ENCODE assay signal across 24 cellular contexts in the genomic region with DNA sequence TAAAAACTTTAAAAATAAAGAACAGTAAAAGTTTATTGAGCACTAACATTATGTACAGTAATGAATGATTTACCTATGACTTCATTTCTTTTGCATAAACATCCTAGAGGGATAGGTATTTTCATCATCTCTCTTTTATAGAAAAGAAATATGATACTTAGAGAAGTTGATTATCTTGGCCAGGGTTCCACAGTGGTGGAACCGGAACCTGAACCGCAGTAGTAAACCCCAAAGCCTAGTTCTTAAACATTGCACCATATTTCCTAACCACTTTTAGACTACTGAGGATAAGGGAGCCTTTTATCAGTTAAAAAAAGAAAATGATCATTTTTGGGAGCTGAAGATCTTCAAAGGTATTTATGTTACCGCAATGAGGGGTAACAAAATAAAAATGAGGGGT.
DNase-seq lines count a peak whose midpoint lies in the region; ATAC-seq, FAIRE-seq and TF ChIP-seq lines count a peak whose summit lies in the region.
"Had no signal": no experiment of that assay in that cellular context is flagged by ENCODE, and none has a peak within 500 bp of the region (broad histone marks: within the 10 kb centered on the region; RNA-seq: fewer than 3 reads in every experiment).

No MANE protein-coding gene starts in this region.

- no peak overlapping the region for H3K4me3 ChIP-seq in astrocyte of the spinal cord (ENCODE audit: low read depth, low read length)
- no peak overlapping the region for H3K4me3 ChIP-seq in mucosa of descending colon
- H3K4me3 ChIP-seq: body of pancreas, coronary artery, GM23338, SJSA1, spleen, uterus had no signal

- no peaks in the 10 kb centered on the region for H3K36me3 ChIP-seq in mucosa of descending colon (ENCODE audit: low read depth)
- H3K36me3 ChIP-seq: SJSA1, spleen, uterus had no signal

- DNase-seq in AG08396 (ENCODE audit: low spot score): peak; percentile 13
- DNase-seq in HT1080 (ENCODE audit: low read depth): peak; percentile 73
- DNase-seq in astrocyte of the spinal cord (ENCODE audit: low read depth, low spot score): peak; percentile 4
- DNase-seq in mucosa of descending colon: no peak
- DNase-seq in NCI-H69 (lab: John Stamatoyannopoulos, UW): no peak
- DNase-seq in HTR-8/SVneo (ENCODE audit: insufficient read length, low spot score): no peak
- DNase-seq: activated B cell treated with CpG ODN at 0.5 μM for 24 hours; activated CD4-positive, alpha-beta memory T cell treated with anti-CD3 and anti-CD28 coated beads for 36 hours; activated naive CD4-positive, alpha-beta T cell treated with Interleukin-2 at 50 U/mL for 16 hours; activated T-cell treated with anti-CD3 and anti-CD28 coated beads for 4 hours; body of pancreas; CD8-positive, alpha-beta memory T cell; NCI-H1436; spleen; stimulated activated CD8-positive, alpha-beta memory T cell treated with anti-CD3 and anti-CD28 coated beads, Interleukin-4, amount 100 ng/mL, for 48 hours; uterus had no signal

- no peaks in the 10 kb centered on the region for H3K9me3 ChIP-seq in mucosa of descending colon
- H3K9me3 ChIP-seq: body of pancreas, spleen, uterus had no signal

- no peak for FAIRE-seq in HTR-8/SVneo (lab: Jason Lieb, UNC)
- FAIRE-seq: endometrium, HepG2 had no signal

- intact Hi-C loops in mucosa of descending colon (cut with DNase I, micrococcal nuclease): no loop called here

- in situ Hi-C loops in astrocyte of the spinal cord (cut with HindIII; ENCODE audit: low sequenced_read_pairs): no loop called here

- no peaks in the 10 kb centered on the region for H3K4me1 ChIP-seq in mucosa of descending colon (ENCODE audit: low read depth)
- H3K4me1 ChIP-seq: body of pancreas, SJSA1, spleen, uterus had no signal

- ATAC-seq in mucosa of descending colon: peak; percentile 29
- no peak for ATAC-seq in GM21786 (IDR thresholded peaks at IDR 0.05; ENCODE audit: unreplicated experiment)
- no peak for ATAC-seq in GM21447 (IDR thresholded peaks at IDR 0.05; ENCODE audit: unreplicated experiment)
- ATAC-seq: body of pancreas; GM23338; HepG2; natural killer cell treated with Interleukin-12 subunit alpha and Interleukin-12 subunit beta and Interleukin-15 and Interleukin-18, amount 100 ng/mL, for 72 hours had no signal

- TF ChIP-seq CTCF in astrocyte of the spinal cord (IDR thresholded peaks at IDR 0.05; ENCODE audit: low read depth, low read length) (no peak), mucosa of descending colon (IDR thresholded peaks at IDR 0.05) (no peak)

Comparison
In these comparisons a context has a peak if more than half of its experiments do, and no peak if none do; other contexts are left out.
1. DNase-seq: peak in AG08396 (single experiment), HT1080 (single experiment) and astrocyte of the spinal cord (single experiment); none in mucosa of descending colon (0 of 3), NCI-H69 (single experiment) and HTR-8/SVneo (single experiment).